ENCODE assay signal across 21 cellular contexts in the genomic region with DNA sequence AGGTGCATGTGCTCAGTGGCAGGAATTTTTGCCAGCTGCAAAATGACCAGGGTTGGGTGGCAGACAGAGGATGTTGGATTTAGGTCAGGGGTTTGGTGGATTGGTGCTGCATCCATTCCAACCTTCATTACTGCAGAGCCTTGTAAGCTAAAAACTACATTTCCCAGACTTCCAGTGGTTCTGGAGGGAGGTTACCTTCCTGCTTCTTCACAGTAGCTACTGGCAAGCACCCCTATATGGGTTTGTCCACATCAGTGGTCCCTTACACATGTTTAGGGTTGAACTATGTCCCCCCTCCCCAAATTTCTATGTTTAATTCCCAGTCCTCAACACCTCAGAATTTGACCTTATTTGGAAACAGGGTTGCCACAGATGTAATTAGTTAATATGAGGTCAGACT. TPM values are rescaled to one million over a fixed set of nuclear protein-coding genes. Genes with fewer than 3 reads are reported as not detected.
DNase-seq lines count a peak whose midpoint lies in the region; ATAC-seq and TF ChIP-seq lines count a peak whose summit lies in the region.
"Had no signal": no experiment of that assay in that cellular context is flagged by ENCODE, and none has a peak within 500 bp of the region (broad histone marks: within the 10 kb centered on the region; RNA-seq: fewer than 3 reads in every experiment).

No MANE protein-coding gene starts in this region.

- CTCF ChIA-PET in HCT116 (lab: Charles Lee) = no interaction called here

- H3K4me3 ChIP-seq in HCT116 (replicated peaks in 1 of 2; ENCODE audit: low read depth in 1 of 2, low read length in 2 of 2) (no peak overlapping the region), rectal smooth muscle tissue (ENCODE audit: low read length) (no peak overlapping the region)
- H3K4me3 ChIP-seq: adrenal gland, gastrocnemius medialis, left lung, thyroid gland had no signal

- no peak overlapping the region for H3K9ac ChIP-seq in HCT116 (ENCODE audit: low read length)
- H3K9ac ChIP-seq in rectal smooth muscle tissue (ENCODE audit: low read length) = no peak overlapping the region

- no peak overlapping the region for H3K4me2 ChIP-seq in HCT116 (ENCODE audit: low read length)

- no peaks in the 10 kb centered on the region for H3K36me3 ChIP-seq in HCT116 (ENCODE audit: control insufficient read depth in 1 of 2, insufficient read depth in 2 of 2, low read length in 2 of 2)
- H3K36me3 ChIP-seq in rectal smooth muscle tissue (ENCODE audit: control insufficient read depth, insufficient read depth, low read length) = no peaks in the 10 kb centered on the region
- H3K36me3 ChIP-seq: adrenal gland, gastrocnemius medialis, left lung, thyroid gland had no signal

- RAD21 ChIA-PET in HCT116 (lab: Charles Lee; ENCODE audit: low non-redundant PET in 1 of 2, low total read pairs in 2 of 2, uncharacterized antibody in 2 of 2, unreplicated experiment in 2 of 2) = no interaction called here

- no peaks in the 10 kb centered on the region for H4K20me1 ChIP-seq in HCT116 (ENCODE audit: insufficient read depth)

- peak; percentile 77 for ATAC-seq in HCT116
- peak; percentile 61; the same call in 2 of the 3 replicates for ATAC-seq in SK-N-SH treated with all-trans-retinoic acid at 6 μM for 48 hours
- ATAC-seq: gastrocnemius medialis; left lung; naive thymus-derived CD8-positive, alpha-beta T cell; stimulated activated naive B cell treated with anti-CD40 and anti-IgM and Interleukin-4, amounts not matched to agents 10 μg/mL and 1 μg/mL and 100 μg/mL, for 72 hours had no signal

- intact Hi-C loops in HCT116 (cut with micrococcal nuclease) = no loop called here

- no peak overlapping the region for H2AFZ ChIP-seq in HCT116 (ENCODE audit: low read depth, low read length, poor library complexity, severe bottlenecking)

- H3K27me3 ChIP-seq in HCT116 (ENCODE audit: insufficient read depth, low read length) = no peaks in the 10 kb centered on the region
- H3K27me3 ChIP-seq in rectal smooth muscle tissue (ENCODE audit: control insufficient read depth, insufficient read depth, low read length) = no peaks in the 10 kb centered on the region
- H3K27me3 ChIP-seq: adrenal gland, gastrocnemius medialis, left lung, thyroid gland had no signal

- H3K9me3 ChIP-seq in HCT116 (ENCODE audit: control insufficient read depth in 1 of 2, insufficient read depth in 1 of 2, low read depth in 1 of 2, low read length in 2 of 2) = no peaks in the 10 kb centered on the region
- H3K9me3 ChIP-seq: adrenal gland, gastrocnemius medialis, left lung, thyroid gland had no signal

- H3K27ac ChIP-seq in HCT116 (ENCODE audit: low read depth, low read length) = no peak overlapping the region
- H3K27ac ChIP-seq in rectal smooth muscle tissue (ENCODE audit: low read depth, low read length) = peak overlapping the region; percentile 80
- H3K27ac ChIP-seq: adrenal gland, left lung, thyroid gland had no signal

- DNase-seq in HCT116 (ENCODE audit: low read depth, low spot score) = no peak
- peak; percentile 36 for DNase-seq in islet precursor cell
- no peak for DNase-seq in medulla oblongata (ENCODE audit: extremely low spot score)
- no peak for DNase-seq in occipital lobe (lab: John Stamatoyannopoulos, UW)
- DNase-seq in NCI-H2171 (lab: John Stamatoyannopoulos, UW) = no peak
- DNase-seq: activated CD4-positive, alpha-beta T cell treated with anti-CD3 and anti-CD28 coated beads, Interleukin-2, amount 50 U/mL, for 1 hour; activated gamma-delta T cell; adrenal gland; AML-193; caudate nucleus; gastrocnemius medialis; KBM-7; left lung; naive thymus-derived CD8-positive, alpha-beta T cell; NCI-H187; NCI-H345; stimulated activated naive B cell treated with anti-CD40 and anti-IgM and Interleukin-4, amounts not matched to agents 10 μg/mL and 1 μg/mL and 100 μg/mL, for 72 hours; thyroid gland had no signal

- no peak for TF ChIP-seq CTCF in HCT116 (IDR thresholded peaks at IDR 0.05 in 2 of 3, conservative IDR thresholded peaks at IDR 0.05 in 1 of 3; ENCODE audit: borderline replicate concordance in 1 of 3, insufficient read depth in 1 of 3, low read depth in 2 of 3, low read length in 2 of 3)

- POLR2A ChIA-PET in HCT116 (lab: Charles Lee) = interaction anchor here (0.6 kb wide), 1 partner anchor 30 kb away, joined by 3 read pairs; no protein-coding TSS in a partner anchor

- no peak for TF ChIP-seq POLR2A in HCT116 (IDR thresholded peaks at IDR 0.05; ENCODE audit: borderline replicate concordance, extremely low read depth, insufficient read depth, insufficient read length)

- no peak for TF ChIP-seq RAD21 in HCT116 (IDR thresholded peaks at IDR 0.05; ENCODE audit: low read depth)

- H3K4me1 ChIP-seq in HCT116 (ENCODE audit: control insufficient read depth in 1 of 2, insufficient read depth in 2 of 2, low read length in 2 of 2) (no peaks in the 10 kb centered on the region), rectal smooth muscle tissue (ENCODE audit: control insufficient read depth, insufficient read depth, low read length) (peaks cover 25% of the 10 kb centered on the region)
- H3K4me1 ChIP-seq: gastrocnemius medialis, left lung had no signal

- no peaks in the 10 kb centered on the region for H3K79me2 ChIP-seq in HCT116 (ENCODE audit: insufficient read depth, low read length)

- no TSS peak for BruUV-seq in HCT116 (replicated peaks; lab: Mats Ljungman, UMichigan)

- H3K9me2 ChIP-seq in HCT116 (ENCODE audit: insufficient read depth) = no peaks in the 10 kb centered on the region

TF ChIP-seq in HCT116, 20 proteins besides CTCF, POLR2A, EP300 and RAD21:
- no peak for TF ChIP-seq ZNF274 (IDR thresholded peaks at IDR 0.05; ENCODE audit: low read depth, low read length)
- no peak for TF ChIP-seq POLR2AphosphoS5 (IDR thresholded peaks at IDR 0.05; ENCODE audit: low read depth, low read length)
- TF ChIP-seq EGR1 (IDR thresholded peaks at IDR 0.05; ENCODE audit: low read depth) = no peak
- TF ChIP-seq SRF (IDR thresholded peaks at IDR 0.05; ENCODE audit: low read depth) = no peak
- TF ChIP-seq, protein P1, sequence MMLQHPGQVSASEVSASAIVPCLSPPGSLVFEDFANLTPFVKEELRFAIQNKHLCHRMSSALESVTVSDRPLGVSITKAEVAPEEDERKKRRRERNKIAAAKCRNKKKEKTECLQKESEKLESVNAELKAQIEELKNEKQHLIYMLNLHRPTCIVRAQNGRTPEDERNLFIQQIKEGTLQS (IDR thresholded peaks at IDR 0.05) = no peak
- no peak for TF ChIP-seq JUND (IDR thresholded peaks at IDR 0.05)

TF ChIP-seq in SK-N-SH treated with all-trans-retinoic acid at 6 μM for 48 hours, 23 proteins besides CTCF, POLR2A, EP300 and RAD21:
- TF ChIP-seq, protein P2, sequence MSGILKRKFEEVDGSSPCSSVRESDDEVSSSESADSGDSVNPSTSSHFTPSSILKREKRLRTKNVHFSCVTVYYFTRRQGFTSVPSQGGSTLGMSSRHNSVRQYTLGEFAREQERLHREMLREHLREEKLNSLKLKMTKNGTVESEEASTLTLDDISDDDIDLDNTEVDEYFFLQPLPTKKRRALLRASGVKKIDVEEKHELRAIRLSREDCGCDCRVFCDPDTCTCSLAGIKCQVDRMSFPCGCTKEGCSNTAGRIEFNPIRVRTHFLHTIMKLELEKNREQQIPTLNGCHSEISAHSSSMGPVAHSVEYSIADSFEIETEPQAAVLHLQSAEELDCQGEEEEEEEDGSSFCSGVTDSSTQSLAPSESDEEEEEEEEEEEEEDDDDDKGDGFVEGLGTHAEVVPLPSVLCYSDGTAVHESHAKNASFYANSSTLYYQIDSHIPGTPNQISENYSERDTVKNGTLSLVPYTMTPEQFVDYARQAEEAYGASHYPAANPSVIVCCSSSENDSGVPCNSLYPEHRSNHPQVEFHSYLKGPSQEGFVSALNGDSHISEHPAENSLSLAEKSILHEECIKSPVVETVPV (CRISPR knock-in tag; IDR thresholded peaks at IDR 0.05) = no peak
- no peak for TF ChIP-seq ZNF8 (CRISPR knock-in tag; IDR thresholded peaks at IDR 0.05)
- TF ChIP-seq RARB (CRISPR knock-in tag; IDR thresholded peaks at IDR 0.05) = no peak
- TF ChIP-seq ZNF565 (CRISPR knock-in tag; conservative IDR thresholded peaks at IDR 0.05; ENCODE audit: low read depth) = no peak
- no peak for TF ChIP-seq ARNTL (CRISPR knock-in tag; IDR thresholded peaks at IDR 0.05; ENCODE audit: borderline replicate concordance, low read depth)
- TF ChIP-seq ZC3H10 (CRISPR knock-in tag; IDR thresholded peaks at IDR 0.05) = no peak
- no peak for TF ChIP-seq ZFP3 (CRISPR knock-in tag; IDR thresholded peaks at IDR 0.05)
- no peak for TF ChIP-seq TOX (CRISPR knock-in tag; IDR thresholded peaks at IDR 0.05; ENCODE audit: borderline replicate concordance)
- no peak for TF ChIP-seq OSR1 (CRISPR knock-in tag; IDR thresholded peaks at IDR 0.05)

RNA-seq across cellular contexts. Expression of a gene that starts 20.7 kb away (rescaled TPM):
- total RNA-seq in HCT116 (2021; ENCODE audit: unreplicated experiment) = 0.81 TPM
- polyA plus RNA-seq in HCT116 (2012) = 0.82 and 0.90 TPM in 2 replicates
- not detected for total RNA-seq in occipital lobe
- total RNA-seq: epithelial cell of proximal tubule; naive thymus-derived CD8-positive, alpha-beta T cell had no signal
- polyA plus RNA-seq: naive thymus-derived CD8-positive, alpha-beta T cell had no signal

RNA-seq across cellular contexts. Expression of a gene that starts 41.9 kb away (rescaled TPM):
- total RNA-seq in HCT116 (2021; ENCODE audit: unreplicated experiment) (15.9 TPM), occipital lobe (11.9 TPM)
- polyA plus RNA-seq in HCT116 (2012) = 7.5 and 9.9 TPM in 2 replicates

RNA-seq across cellular contexts. Expression of a gene that starts 54.5 kb away (rescaled TPM):
- 48.9 TPM for total RNA-seq in HCT116 (2021; ENCODE audit: unreplicated experiment)
- 14.8 and 19.6 TPM in 2 replicates for polyA plus RNA-seq in HCT116 (2012)
- 59.9 TPM for total RNA-seq in occipital lobe
